Comparison of ENCODE assay signal across 24 cellular contexts in the genomic region with DNA sequence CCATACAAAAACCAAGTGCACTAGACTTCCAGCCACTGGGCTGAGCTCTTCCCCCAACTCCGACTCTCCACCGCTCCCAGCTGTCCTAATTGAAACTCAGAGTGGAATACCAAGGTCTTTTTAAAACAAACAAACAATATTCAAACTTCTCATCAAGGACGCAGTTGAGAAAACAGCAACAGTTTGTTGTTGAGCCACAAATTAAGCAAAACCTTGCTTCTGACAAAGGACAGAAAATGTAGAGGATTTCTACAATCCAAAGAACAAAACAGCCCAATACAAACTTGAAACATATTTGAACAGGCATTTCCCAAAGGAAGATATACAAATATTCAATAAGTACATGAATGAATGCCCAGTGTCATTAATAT. TPM values are rescaled to one million over a fixed set of nuclear protein-coding genes. Genes with fewer than 3 reads are reported as not detected.
DNase-seq lines count a peak whose midpoint lies in the region; TF ChIP-seq lines count a peak whose summit lies in the region.
"Had no signal": no experiment of that assay in that cellular context is flagged by ENCODE, and none has a peak within 500 bp of the region (broad histone marks: within the 10 kb centered on the region; RNA-seq: fewer than 3 reads in every experiment).

No MANE protein-coding gene starts in this region.

- no peak for DNase-seq in Calu3
- DNase-seq in OCI-LY7 (ENCODE audit: low spot score): no peak
- DNase-seq in colonic mucosa: no peak
- no peak for DNase-seq in smooth muscle cell (lab: John Stamatoyannopoulos, UW; ENCODE audit: unreplicated experiment)
- no peak for DNase-seq in MV-4-11 (lab: John Stamatoyannopoulos, UW)
- no peak for DNase-seq in UCSD-AML1 (lab: John Stamatoyannopoulos, UW; ENCODE audit: unreplicated experiment)
- no peak for DNase-seq in spleen
- DNase-seq in NCI-H1930 (lab: John Stamatoyannopoulos, UW): no peak
- DNase-seq: activated CD4-positive, alpha-beta T cell treated with anti-CD3 and anti-CD28 coated beads for 4 hours; activated gamma-delta T cell; dermis blood vessel endothelial cell; DMS79; NCI-H1048; NCI-H1694 treated with DMSO at 0.1 percent for 48 hours; NCI-H524 treated with DMSO at 0.1 percent for 48 hours; SK-N-SH; stimulated activated CD4-positive, alpha-beta T cell treated with anti-CD3 and anti-CD28 coated beads, Interleukin-15, amount 100 ng/mL, for 24 hours; stimulated activated naive CD4-positive, alpha-beta T cell treated with Interleukin-2 at 50 U/mL for 16 hours had no signal

- intact Hi-C loops in Calu3 (cut with micrococcal nuclease; ENCODE audit: unreplicated experiment) (loop anchor here (5.0 kb wide), 1 partner anchor 50 kb away; no protein-coding TSS in a partner anchor), OCI-LY7 (cut with micrococcal nuclease; ENCODE audit: unreplicated experiment) (loop anchor here (5.0 to 10.0 kb wide), 2 partner anchors 195 to 603 kb away; no protein-coding TSS in a partner anchor), colonic mucosa (cut with DNase I) (loop anchor here (5.0 kb wide), 1 partner anchor 65 kb away; no protein-coding TSS in a partner anchor), spleen (cut with DNase I; ENCODE audit: low total_unique reads) (loop anchor here (10.0 kb wide), 1 partner anchor 47 kb away; the partner anchor contains the start of gene SLC37A1)

- H3K27me3 Mint-ChIP-seq in Calu3 (ENCODE audit: unreplicated experiment): no peaks in the 10 kb centered on the region
- H3K27me3 Mint-ChIP-seq: progenitor cell of endocrine pancreas had no signal

- peak overlapping the region; percentile 51 for H2AFZ ChIP-seq in OCI-LY7 (ENCODE audit: low read length)
- no peak overlapping the region for H2AFZ ChIP-seq in smooth muscle cell (ENCODE audit: low read depth)

- TF ChIP-seq CTCF in Calu3 (IDR thresholded peaks at IDR 0.05; ENCODE audit: unreplicated experiment): no peak
- TF ChIP-seq CTCF in OCI-LY7 (conservative IDR thresholded peaks at IDR 0.05; ENCODE audit: low read length): peak; percentile 30; the same call in 1 of the 2 replicates
- no peak for TF ChIP-seq CTCF in colonic mucosa (IDR thresholded peaks at IDR 0.05)
- no peak for TF ChIP-seq CTCF in smooth muscle cell (IDR thresholded peaks at IDR 0.05; ENCODE audit: borderline replicate concordance, insufficient read depth, poor library complexity, severe bottlenecking)
- no peak for TF ChIP-seq CTCF in spleen (IDR thresholded peaks at IDR 0.05 in 8 of 11, conservative IDR thresholded peaks at IDR 0.05 in 3 of 11)

- H3F3A ChIP-seq in smooth muscle cell (ENCODE audit: low read depth): peaks cover 13% of the 10 kb centered on the region

- CTCF ChIA-PET in Calu3 (lab: Charles Lee): interaction anchor here (0.9 to 1.3 kb wide), 2 partner anchors 58 to 100 kb away, joined by 3 to 4 read pairs; no protein-coding TSS in a partner anchor
- CTCF ChIA-PET in OCI-LY7 (lab: Charles Lee; ENCODE audit: unreplicated experiment): interaction anchor here (1.3 kb wide), 1 partner anchor 68 kb away, joined by 5 read pairs; no protein-coding TSS in a partner anchor

- H3K4me1 ChIP-seq in OCI-LY7 (ENCODE audit: insufficient read depth, low read length, poor library complexity, severe bottlenecking): peaks cover 87% of the 10 kb centered on the region
- H3K4me1 ChIP-seq in colonic mucosa: peaks cover 31% of the 10 kb centered on the region
- H3K4me1 ChIP-seq in smooth muscle cell (ENCODE audit: low read depth): peaks cover 9% of the 10 kb centered on the region
- peaks cover 3 to 49% (median 31%) of the 10 kb centered on the region in 6 donors for H3K4me1 ChIP-seq in spleen
- H3K4me1 ChIP-seq: HAP-1 had no signal

- H3K9me3 ChIP-seq in OCI-LY7 (ENCODE audit: low read length) (no peaks in the 10 kb centered on the region), colonic mucosa (no peaks in the 10 kb centered on the region), smooth muscle cell (replicated peaks; ENCODE audit: low read depth) (no peaks in the 10 kb centered on the region), spleen (no peaks in the 10 kb centered on the region)
- H3K9me3 ChIP-seq: HAP-1, SK-N-SH, thyroid gland had no signal

- H3K27ac Mint-ChIP-seq in Calu3 (ENCODE audit: unreplicated experiment): peak overlapping the region; percentile 52

- H3K4me2 ChIP-seq in OCI-LY7 (ENCODE audit: low read length): peak overlapping the region; percentile 33; the same call in 1 of the 2 replicates
- H3K4me2 ChIP-seq in smooth muscle cell: peak overlapping the region; percentile 69
- H3K4me2 ChIP-seq: SK-N-SH had no signal

- H3K27me3 ChIP-seq in colonic mucosa: no peaks in the 10 kb centered on the region
- H3K27me3 ChIP-seq in smooth muscle cell (ENCODE audit: low read depth): no peaks in the 10 kb centered on the region
- peaks cover 0 to 22% (median 0%) of the 10 kb centered on the region in 7 donors for H3K27me3 ChIP-seq in spleen (replicated peaks in 1 of 7)
- H3K27me3 ChIP-seq: thyroid gland had no signal

- H3K4me3 ChIP-seq in OCI-LY7 (ENCODE audit: low read depth, low read length, poor library complexity, severe bottlenecking) (no peak overlapping the region), colonic mucosa (no peak overlapping the region), smooth muscle cell (no peak overlapping the region), spleen (no peak overlapping the region)
- H3K4me3 ChIP-seq: HAP-1, thyroid gland had no signal

- H3K4me1 Mint-ChIP-seq in Calu3 (ENCODE audit: low read depth, unreplicated experiment): peaks cover 69% of the 10 kb centered on the region

- H3K9me2 ChIP-seq in OCI-LY7 (ENCODE audit: insufficient read depth, low read length): no peaks in the 10 kb centered on the region
- H3K9me2 ChIP-seq: SK-N-SH had no signal

- H3K27ac ChIP-seq in OCI-LY7 (ENCODE audit: low read depth, low read length, poor library complexity, severe bottlenecking) (no peak overlapping the region), colonic mucosa (peak overlapping the region; percentile 82), smooth muscle cell (ENCODE audit: low read depth) (peak overlapping the region; percentile 79), spleen (no peak overlapping the region)
- H3K27ac ChIP-seq: RWPE1, thyroid gland had no signal

- H3K36me3 ChIP-seq in OCI-LY7 (ENCODE audit: insufficient read depth, low read length): no peaks in the 10 kb centered on the region
- H3K36me3 ChIP-seq in colonic mucosa: no peaks in the 10 kb centered on the region
- H3K36me3 ChIP-seq in smooth muscle cell (ENCODE audit: low read depth): no peaks in the 10 kb centered on the region
- no peaks in the 10 kb centered on the region for H3K36me3 ChIP-seq in spleen
- H3K36me3 ChIP-seq: HAP-1, thyroid gland had no signal

- H3K9ac ChIP-seq in colonic mucosa (ENCODE audit: low read depth in 2 of 2, low read length in 2 of 2) (no peak overlapping the region), smooth muscle cell (ENCODE audit: low read depth) (no peak overlapping the region)
- H3K9ac ChIP-seq: SK-N-SH had no signal

- H3K36me3 Mint-ChIP-seq in Calu3 (ENCODE audit: insufficient read depth, unreplicated experiment): peaks cover 22% of the 10 kb centered on the region

- no peak for TF ChIP-seq POLR2A in spleen (IDR thresholded peaks at IDR 0.05)

- H4K20me1 ChIP-seq in OCI-LY7 (ENCODE audit: insufficient read depth, low read length): no peaks in the 10 kb centered on the region
- no peaks in the 10 kb centered on the region for H4K20me1 ChIP-seq in smooth muscle cell (ENCODE audit: low read depth)

- BruUV-seq in Calu3 (replicated peaks; lab: Mats Ljungman, UMichigan) (no TSS peak), OCI-LY7 (replicated peaks; lab: Mats Ljungman, UMichigan) (no TSS peak)

- peaks cover 2% of the 10 kb centered on the region for H3K9me3 Mint-ChIP-seq in Calu3 (ENCODE audit: low read depth, unreplicated experiment)

- H3K79me2 ChIP-seq in OCI-LY7 (ENCODE audit: insufficient read depth, low read depth, low read length) (no peaks in the 10 kb centered on the region), smooth muscle cell (ENCODE audit: low read depth) (no peaks in the 10 kb centered on the region)

- WGBS in smooth muscle cell (ENCODE audit: low lambda C conversion rate): 18% methylated on average over 3 of the region's 3 CpGs
- WGBS in spleen, 5 donors: 65 to 79% (median 69%) methylated on average over 3 of the region's 3 CpGs

- no peak overlapping the region for H3K4me3 Mint-ChIP-seq in Calu3 (ENCODE audit: low read depth, unreplicated experiment)

- POLR2A ChIA-PET in OCI-LY7 (lab: Charles Lee): interaction anchor here (0.8 to 2.0 kb wide), 6 partner anchors 8 to 70 kb away, joined by 3 to 8 read pairs (median 4); no protein-coding TSS in a partner anchor

RNA-seq across cellular contexts. Expression of gene RSPH1, which starts 28.4 kb away (rescaled TPM):
- total RNA-seq in Calu3 (2022) (2.2 and 3.3 TPM in 2 replicates), OCI-LY7 (2022) (2.5 and 3.5 TPM in 2 replicates), colonic mucosa (1 to 10 TPM; 6.9 to 7.5 TPM), smooth muscle cell (0.13 TPM in 1 of 2 replicates, not detected in the other), spleen (under 1 TPM in 2 of 7 donors, not detected in 5; 0.25 to 0.33 TPM)
- 1.9 and 3.9 TPM in 2 replicates for total RNA-seq in OCI-LY7 (2014; rRNA removed; shearing (Covaris generic))
- polyA plus RNA-seq in smooth muscle cell (0.16 TPM in 1 of 2 replicates, not detected in the other), spleen (under 1 TPM; 0.10 to 0.35 (median 0.26) TPM)
- total RNA-seq: dermis blood vessel endothelial cell; LHCN-M2; T-helper 2 cell treated with Interferon-gamma antibody and Interleukin-4, amounts not matched to agents 100 ng/mL and 5 ng/mL, for 36 hours had no signal

RNA-seq across cellular contexts. Expression of gene SLC37A1, which starts 46.1 kb away (rescaled TPM):
- 24.9 and 30.9 TPM in 2 replicates for total RNA-seq in Calu3 (2022)
- total RNA-seq in OCI-LY7 (2014; rRNA removed; shearing (Covaris generic)): 20.5 and 27.6 TPM in 2 replicates
- total RNA-seq in OCI-LY7 (2022): 22.5 and 29.4 TPM in 2 replicates
- 100 to 1,000 TPM in 1 of 2 donors, 10 to 100 TPM in 1; 98.5 to 118 TPM for total RNA-seq in colonic mucosa
- 18.0 and 19.4 TPM in 2 replicates for total RNA-seq in smooth muscle cell
- polyA plus RNA-seq in smooth muscle cell: 14.6 and 15.0 TPM in 2 replicates
- 10 to 100 TPM; 20.9 to 31.4 (median 24.5) TPM for total RNA-seq in spleen
- polyA plus RNA-seq in spleen: 10 to 100 TPM in 1 of 3 donors, 1 to 10 TPM in 2; 6.9 to 12.0 (median 9.5) TPM
- total RNA-seq: LHCN-M2 had no signal

Comparison
In these comparisons a context has a peak if more than half of its experiments do, and no peak if none do; other contexts are left out.
1. H3K27ac ChIP-seq: peak in colonic mucosa (single experiment) and smooth muscle cell (single experiment); none in OCI-LY7 (single experiment) and spleen (0 of 8).